ENCODE assay signal across 11 cellular contexts in the genomic region with DNA sequence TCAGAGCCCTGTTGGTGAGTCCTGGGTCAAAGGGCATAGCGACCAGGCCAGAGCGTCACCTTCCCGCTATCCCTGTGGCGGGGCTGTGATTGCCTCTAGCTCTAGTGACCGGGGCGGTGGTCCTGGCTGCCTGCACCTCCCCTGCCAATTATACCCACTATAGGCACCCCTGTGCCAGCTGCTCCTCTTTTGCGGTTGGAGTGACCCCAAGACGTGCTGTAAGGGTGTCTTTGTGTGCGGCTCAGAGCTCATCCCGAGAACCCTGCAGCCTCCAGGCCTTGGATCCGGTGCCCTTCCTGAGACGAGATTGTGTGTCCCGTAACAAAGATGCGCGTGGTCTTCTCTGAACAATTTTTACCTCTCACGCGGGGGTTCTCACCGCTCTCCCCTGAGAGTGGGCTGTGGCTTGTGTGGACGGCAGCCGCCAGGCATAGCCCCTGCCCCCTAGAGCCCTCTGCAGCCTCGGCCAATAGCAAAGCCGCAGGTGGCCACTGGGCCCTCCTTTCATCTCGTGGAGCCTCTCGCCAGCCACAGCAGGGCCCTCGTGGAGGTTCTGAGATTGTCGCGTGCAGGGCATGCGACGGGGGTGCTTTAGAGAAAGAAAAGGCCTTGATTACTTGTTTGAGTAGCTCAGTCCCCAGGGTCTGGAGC.
"Had no signal": no experiment of that assay in that cellular context is flagged by ENCODE, and none has a peak within 500 bp of the region (broad histone marks: within the 10 kb centered on the region; RNA-seq: fewer than 3 reads in every experiment).

No MANE protein-coding gene starts in this region.

- DNase-seq: activated CD4-positive, CD25-positive, alpha-beta regulatory T cell treated with anti-CD3 and anti-CD28 coated beads, Interleukin-2, amount 50 U/mL, for 72 hours; activated naive CD4-positive, alpha-beta T cell treated with Interleukin-2 at 50 U/mL for 16 hours; activated T-cell treated with anti-CD3 and anti-CD28 coated beads for 4 hours; mesendoderm had no signal

- ATAC-seq: gastroesophageal sphincter, left lung had no signal

- H3K27me3 ChIP-seq: gastroesophageal sphincter, left lung had no signal

- FAIRE-seq: astrocyte, bronchial epithelial cell, islet of Langerhans had no signal

- H3K27ac ChIP-seq: gastroesophageal sphincter, left lung, suprapubic skin had no signal

- H3K9me3 ChIP-seq: gastroesophageal sphincter, left lung, suprapubic skin had no signal

- H3K4me3 ChIP-seq: gastroesophageal sphincter, left lung, smooth muscle cell, suprapubic skin had no signal

- H3K36me3 ChIP-seq: gastroesophageal sphincter, left lung, suprapubic skin had no signal

- H3K4me2 ChIP-seq: smooth muscle cell had no signal

- H3K4me1 ChIP-seq: gastroesophageal sphincter, left lung had no signal
